In genomic region chr16:720507-720989, GRCh38 we compare ENCODE assay signal across 8 cellular contexts. TPM values are rescaled to one million over a fixed set of nuclear protein-coding genes. Genes with fewer than 3 reads are reported as not detected.
DNase-seq lines count a peak whose midpoint lies in the region; ATAC-seq and TF ChIP-seq lines count a peak whose summit lies in the region.

No MANE protein-coding gene starts in this region.

- H3K36me3 ChIP-seq in osteoblast (ENCODE audit: insufficient read depth, low read length): no peaks in the 10 kb centered on the region

- peak overlapping the region; percentile 37 for H3K27ac ChIP-seq in osteoblast (ENCODE audit: low read depth, low read length)

- ATAC-seq in GM21619 (IDR thresholded peaks at IDR 0.05; ENCODE audit: unreplicated experiment): peak; percentile 17

- H3K4me1 Mint-ChIP-seq in activated T-helper 2 cell treated with anti-CD3 and anti-CD28 coated beads, Interferon-gamma antibody, Interleukin-2, Interleukin-4, amounts not matched to agents 10 μg/mL and 5 μg/mL and 100 μg/mL, durations not matched to agents 14 hours and 24 hours and 36 hours (ENCODE audit: low read depth): peaks cover 10% of the 10 kb centered on the region

- peak overlapping the region; percentile 87 for H3K4me2 ChIP-seq in osteoblast (ENCODE audit: insufficient read depth, low read length)

- peaks cover 12% of the 10 kb centered on the region for H4K20me1 ChIP-seq in osteoblast (ENCODE audit: insufficient read depth, low read length)

- peak; percentile 16 for TF ChIP-seq CTCF in osteoblast (IDR thresholded peaks at IDR 0.05; ENCODE audit: extremely low read depth, low read depth, low read length)

- H3K4me1 ChIP-seq in osteoblast (ENCODE audit: insufficient read depth, low read length): peaks cover 20% of the 10 kb centered on the region

- H3K9me3 Mint-ChIP-seq in activated T-helper 2 cell treated with anti-CD3 and anti-CD28 coated beads, Interferon-gamma antibody, Interleukin-2, Interleukin-4, amounts not matched to agents 10 μg/mL and 5 μg/mL and 100 μg/mL, durations not matched to agents 14 hours and 24 hours and 36 hours: no peaks in the 10 kb centered on the region

- H3K27me3 Mint-ChIP-seq in activated T-helper 2 cell treated with anti-CD3 and anti-CD28 coated beads, Interferon-gamma antibody, Interleukin-2, Interleukin-4, amounts not matched to agents 10 μg/mL and 5 μg/mL and 100 μg/mL, durations not matched to agents 14 hours and 24 hours and 36 hours (ENCODE audit: low read depth): peaks cover 4% of the 10 kb centered on the region

- peak overlapping the region; percentile 71 for H3K4me3 Mint-ChIP-seq in activated T-helper 2 cell treated with anti-CD3 and anti-CD28 coated beads, Interferon-gamma antibody, Interleukin-2, Interleukin-4, amounts not matched to agents 10 μg/mL and 5 μg/mL and 100 μg/mL, durations not matched to agents 14 hours and 24 hours and 36 hours (ENCODE audit: low read depth)

- no peaks in the 10 kb centered on the region for H3K9me3 ChIP-seq in osteoblast (ENCODE audit: low read depth, low read length)

- no peaks in the 10 kb centered on the region for H3K27me3 ChIP-seq in osteoblast (ENCODE audit: insufficient read depth, low read length)

- H3K36me3 Mint-ChIP-seq in activated T-helper 2 cell treated with anti-CD3 and anti-CD28 coated beads, Interferon-gamma antibody, Interleukin-2, Interleukin-4, amounts not matched to agents 10 μg/mL and 5 μg/mL and 100 μg/mL, durations not matched to agents 14 hours and 24 hours and 36 hours (ENCODE audit: low read depth): no peaks in the 10 kb centered on the region

- peak overlapping the region; percentile 76 for H2AFZ ChIP-seq in osteoblast (ENCODE audit: low read length)

- H3K79me2 ChIP-seq in osteoblast (ENCODE audit: insufficient read depth, low read length): peaks cover 6% of the 10 kb centered on the region

- peak; percentile 65 for DNase-seq in NCI-H1092 (lab: John Stamatoyannopoulos, UW)
- no peak for DNase-seq in NCI-H1092 treated with DMSO at 0.1 percent for 48 hours (lab: John Stamatoyannopoulos, UW)
- peak; percentile 62 for DNase-seq in MV-4-11 (lab: John Stamatoyannopoulos, UW)
- no peak for DNase-seq in activated T-helper 2 cell treated with anti-CD3 and anti-CD28 coated beads, Interferon-gamma antibody, Interleukin-2, Interleukin-4, amounts not matched to agents 10 μg/mL and 5 μg/mL and 100 μg/mL, durations not matched to agents 14 hours and 24 hours and 36 hours (ENCODE audit: low spot score)
- DNase-seq in glomerular visceral epithelial cell (ENCODE audit: extremely low spot score): peak; percentile 72
- DNase-seq in osteoblast (ENCODE audit: insufficient read length, low spot score, missing footprints): peak; percentile 99
- no peak for DNase-seq in putamen (ENCODE audit: low spot score)

- H3K4me3 ChIP-seq in osteoblast (ENCODE audit: insufficient read depth, low read length): peak overlapping the region; percentile 84

- intact Hi-C loops in activated T-helper 2 cell treated with anti-CD3 and anti-CD28 coated beads, Interferon-gamma antibody, Interleukin-2, Interleukin-4, amounts not matched to agents 10 μg/mL and 5 μg/mL and 100 μg/mL, durations not matched to agents 14 hours and 24 hours and 36 hours (cut with micrococcal nuclease): loop anchor here (1.0 kb wide), 1 partner anchor 21 kb away; no protein-coding TSS in a partner anchor

- H3K27ac Mint-ChIP-seq in activated T-helper 2 cell treated with anti-CD3 and anti-CD28 coated beads, Interferon-gamma antibody, Interleukin-2, Interleukin-4, amounts not matched to agents 10 μg/mL and 5 μg/mL and 100 μg/mL, durations not matched to agents 14 hours and 24 hours and 36 hours: peak overlapping the region; percentile 19

RNA-seq across cellular contexts. Expression of gene ANTKMT, which starts 0.4 kb away (rescaled TPM):
- 52.8 and 54.4 TPM in 2 replicates for total RNA-seq in activated T-helper 2 cell treated with anti-CD3 and anti-CD28 coated beads, Interferon-gamma antibody, Interleukin-2, Interleukin-4, amounts not matched to agents 10 μg/mL and 5 μg/mL and 100 μg/mL, durations not matched to agents 14 hours and 24 hours and 36 hours
- 20.9 and 21.7 TPM in 2 replicates for total RNA-seq in osteoblast

RNA-seq across cellular contexts. Expression of gene METRN, which starts 5.6 kb away (rescaled TPM):
- total RNA-seq in activated T-helper 2 cell treated with anti-CD3 and anti-CD28 coated beads, Interferon-gamma antibody, Interleukin-2, Interleukin-4, amounts not matched to agents 10 μg/mL and 5 μg/mL and 100 μg/mL, durations not matched to agents 14 hours and 24 hours and 36 hours: 30.0 and 31.7 TPM in 2 replicates
- 30.9 and 33.3 TPM in 2 replicates for total RNA-seq in osteoblast

RNA-seq across cellular contexts. Expression of gene CCDC78, which starts 5.7 kb away (rescaled TPM):
- total RNA-seq in activated T-helper 2 cell treated with anti-CD3 and anti-CD28 coated beads, Interferon-gamma antibody, Interleukin-2, Interleukin-4, amounts not matched to agents 10 μg/mL and 5 μg/mL and 100 μg/mL, durations not matched to agents 14 hours and 24 hours and 36 hours: 7.3 and 8.3 TPM in 2 replicates
- total RNA-seq in osteoblast: 2.1 and 2.2 TPM in 2 replicates

RNA-seq across cellular contexts. Expression of gene HAGHL, which starts 6.4 kb away (rescaled TPM):
- total RNA-seq in activated T-helper 2 cell treated with anti-CD3 and anti-CD28 coated beads, Interferon-gamma antibody, Interleukin-2, Interleukin-4, amounts not matched to agents 10 μg/mL and 5 μg/mL and 100 μg/mL, durations not matched to agents 14 hours and 24 hours and 36 hours: 18.5 and 21.4 TPM in 2 replicates
- 12.7 and 16.3 TPM in 2 replicates for total RNA-seq in osteoblast

RNA-seq across cellular contexts. Expression of gene FBXL16, which starts 14.9 kb away (rescaled TPM):
- 5.8 and 6.4 TPM in 2 replicates for total RNA-seq in activated T-helper 2 cell treated with anti-CD3 and anti-CD28 coated beads, Interferon-gamma antibody, Interleukin-2, Interleukin-4, amounts not matched to agents 10 μg/mL and 5 μg/mL and 100 μg/mL, durations not matched to agents 14 hours and 24 hours and 36 hours
- total RNA-seq in osteoblast: not detected in 2 replicates

Comparison
In these comparisons a context has a peak if more than half of its experiments do, and no peak if none do; other contexts are left out.
1. DNase-seq: peak in NCI-H1092 (single experiment), MV-4-11 (single experiment), glomerular visceral epithelial cell (single experiment) and osteoblast (single experiment); none in NCI-H1092 treated with DMSO at 0.1 percent for 48 hours (single experiment), activated T-helper 2 cell treated with anti-CD3 and anti-CD28 coated beads, Interferon-gamma antibody, Interleukin-2, Interleukin-4, amounts not matched to agents 10 μg/mL and 5 μg/mL and 100 μg/mL, durations not matched to agents 14 hours and 24 hours and 36 hours (single experiment) and putamen (single experiment).